Comparison of ENCODE assay signal across 16 cellular contexts in the genomic region with DNA sequence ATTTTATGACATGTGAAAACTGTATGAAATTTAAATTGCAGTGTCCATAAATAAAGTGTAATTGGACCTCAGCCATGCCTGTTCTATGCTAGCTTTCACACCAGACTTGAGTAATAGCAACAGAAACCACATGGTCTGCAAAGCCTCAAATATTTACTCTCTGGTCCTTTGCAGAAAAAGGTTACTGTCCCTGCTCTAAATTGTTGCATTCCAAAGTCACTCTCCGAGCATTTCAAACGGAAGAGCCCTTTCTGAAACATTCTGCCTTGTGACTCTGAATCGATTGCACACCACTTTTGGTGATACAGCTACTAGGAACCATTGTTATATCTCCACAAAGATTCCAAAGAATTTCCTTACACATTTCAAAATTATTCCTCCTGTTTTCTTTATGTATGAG.
DNase-seq lines count a peak whose midpoint lies in the region; TF ChIP-seq lines count a peak whose summit lies in the region.
"Had no signal": no experiment of that assay in that cellular context is flagged by ENCODE, and none has a peak within 500 bp of the region (broad histone marks: within the 10 kb centered on the region; RNA-seq: fewer than 3 reads in every experiment).

No MANE protein-coding gene starts in this region.

- peaks cover 14% of the 10 kb centered on the region for H3K27me3 Mint-ChIP-seq in HFFc6 (ENCODE audit: insufficient read depth)

- H3K36me3 ChIP-seq in stomach, result no peaks in the 10 kb centered on the region
- no peaks in the 10 kb centered on the region for H3K36me3 ChIP-seq in suprapubic skin
- H3K36me3 ChIP-seq: gastrocnemius medialis, prostate gland, tibial artery had no signal

- H3K27ac Mint-ChIP-seq in HFFc6, result no peak overlapping the region; the same call in 1 of the 2 replicates
- H3K27ac Mint-ChIP-seq: activated T-helper 1 cell treated with anti-CD3 and anti-CD28 coated beads, Interleukin-12 subunit alpha, Interleukin-12 subunit beta, Interleukin-2, Interleukin-4 antibody, amounts not matched to agents 30 ng/mL and 10 ng/mL and 1 ng/mL, durations not matched to agents 14 hours and 24 hours and 36 hours; CD4-positive, alpha-beta memory T cell had no signal

- intact Hi-C loops in stomach (cut with DNase I; ENCODE audit: low total_unique reads), result no loop called here

- no peak overlapping the region for H3K27ac ChIP-seq in stomach
- H3K27ac ChIP-seq in suprapubic skin, result no peak overlapping the region
- H3K27ac ChIP-seq: gastrocnemius medialis, prostate gland, tibial artery had no signal

- TF ChIP-seq CTCF in HFFc6 (IDR thresholded peaks at IDR 0.05) (no peak), astrocyte of the cerebellum (IDR thresholded peaks at IDR 0.05; ENCODE audit: low read depth, low read length, missing control alignments) (no peak), stomach (IDR thresholded peaks at IDR 0.05) (no peak), suprapubic skin (IDR thresholded peaks at IDR 0.05) (no peak)

- H3K36me3 Mint-ChIP-seq in HFFc6 (ENCODE audit: low read depth), result no peaks in the 10 kb centered on the region
- H3K36me3 Mint-ChIP-seq: CD4-positive, alpha-beta memory T cell had no signal

- H3K4me1 Mint-ChIP-seq in HFFc6 (ENCODE audit: low read depth), result peaks cover 6% of the 10 kb centered on the region; the same call in 1 of the 2 replicates
- H3K4me1 Mint-ChIP-seq: CD4-positive, alpha-beta memory T cell had no signal

- in situ Hi-C loops in astrocyte of the cerebellum (cut with HindIII; ENCODE audit: low sequenced_read_pairs), result no loop called here

- no peak for TF ChIP-seq EP300 in stomach (IDR thresholded peaks at IDR 0.05)
- TF ChIP-seq EP300 in suprapubic skin (IDR thresholded peaks at IDR 0.05), result no peak

- no peak overlapping the region for H3K4me3 Mint-ChIP-seq in HFFc6
- H3K4me3 Mint-ChIP-seq: activated T-helper 1 cell treated with anti-CD3 and anti-CD28 coated beads, Interleukin-12 subunit alpha, Interleukin-12 subunit beta, Interleukin-2, Interleukin-4 antibody, amounts not matched to agents 30 ng/mL and 10 ng/mL and 1 ng/mL, durations not matched to agents 14 hours and 24 hours and 36 hours; CD4-positive, alpha-beta memory T cell had no signal

- H3K27me3 ChIP-seq in stomach (no peaks in the 10 kb centered on the region), suprapubic skin (peaks cover 3% of the 10 kb centered on the region)
- H3K27me3 ChIP-seq: gastrocnemius medialis had no signal

- peak; percentile 59 for DNase-seq in HFFc6
- peak; percentile 65 for DNase-seq in astrocyte of the cerebellum (ENCODE audit: low read depth)
- DNase-seq in inferior parietal cortex (ENCODE audit: extremely low spot score), result peak; percentile 33
- peak; percentile 58 for DNase-seq in superior temporal gyrus (ENCODE audit: extremely low spot score)
- DNase-seq in NCI-H526 (lab: John Stamatoyannopoulos, UW), result no peak
- DNase-seq in stomach, result no peak
- no peak for DNase-seq in suprapubic skin (ENCODE audit: low spot score in 2 of 2)
- DNase-seq: activated CD4-positive, alpha-beta T cell treated with anti-CD3 and anti-CD28 coated beads, Interleukin-2, amount 50 U/mL, for 48 hours; CD4-positive, alpha-beta memory T cell; gastrocnemius medialis; islet precursor cell; NCI-H1048; SK-N-SH; tibial artery had no signal

- no peak overlapping the region for H3K4me3 ChIP-seq in astrocyte of the cerebellum (ENCODE audit: low read depth, low read length)
- no peak overlapping the region for H3K4me3 ChIP-seq in stomach
- no peak overlapping the region for H3K4me3 ChIP-seq in suprapubic skin
- H3K4me3 ChIP-seq: gastrocnemius medialis, prostate gland, tibial artery had no signal

- no peaks in the 10 kb centered on the region for H3K9me3 Mint-ChIP-seq in HFFc6
- H3K9me3 Mint-ChIP-seq: activated T-helper 1 cell treated with anti-CD3 and anti-CD28 coated beads, Interleukin-12 subunit alpha, Interleukin-12 subunit beta, Interleukin-2, Interleukin-4 antibody, amounts not matched to agents 30 ng/mL and 10 ng/mL and 1 ng/mL, durations not matched to agents 14 hours and 24 hours and 36 hours; CD4-positive, alpha-beta memory T cell had no signal

- TF ChIP-seq POLR2A in stomach (IDR thresholded peaks at IDR 0.05), result no peak
- TF ChIP-seq POLR2A in suprapubic skin (IDR thresholded peaks at IDR 0.05), result no peak

- H3K4me1 ChIP-seq in stomach (peaks cover 0 to 7% (median 0%) of the 10 kb centered on the region in 4 donors), suprapubic skin (no peaks in the 10 kb centered on the region)
- H3K4me1 ChIP-seq: gastrocnemius medialis, prostate gland, tibial artery had no signal

- H3K9me3 ChIP-seq in stomach (no peaks in the 10 kb centered on the region), suprapubic skin (no peaks in the 10 kb centered on the region)
- H3K9me3 ChIP-seq: gastrocnemius medialis, prostate gland, SK-N-SH, tibial artery had no signal

- 13 to 28% (median 18%) methylated on average over 3 of the region's 3 CpGs for WGBS in stomach, 5 donors
- 51% methylated on average over 3 of the region's 3 CpGs for WGBS in suprapubic skin

Comparison
In these comparisons a context has a peak if more than half of its experiments do, and no peak if none do; other contexts are left out.
1. DNase-seq: peak in HFFc6 (single experiment), astrocyte of the cerebellum (single experiment), inferior parietal cortex (single experiment) and superior temporal gyrus (single experiment); none in NCI-H526 (0 of 2), stomach (single experiment) and suprapubic skin (0 of 2).